18 cellular contexts compared by ENCODE assay signal in the genomic region with DNA sequence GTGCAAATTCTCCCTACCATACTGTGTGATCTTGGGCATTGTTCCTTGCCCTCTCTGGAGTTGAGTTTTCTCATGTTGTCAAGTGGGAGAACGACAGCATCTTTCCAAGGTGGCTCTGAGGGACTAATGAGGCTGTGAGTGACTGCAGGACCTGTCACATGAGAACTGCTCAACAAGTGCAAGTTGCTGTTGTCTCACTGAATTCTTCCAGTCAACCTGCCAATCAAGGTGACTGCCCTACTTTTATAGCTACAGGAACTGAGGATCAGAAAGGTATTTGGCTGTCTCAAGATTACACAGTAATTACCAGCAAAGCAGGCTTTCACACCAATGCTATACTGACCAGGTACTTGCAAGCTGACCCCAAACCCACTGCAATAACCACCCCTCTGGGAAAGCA.
"Had no signal": no experiment of that assay in that cellular context is flagged by ENCODE, and none has a peak within 500 bp of the region (broad histone marks: within the 10 kb centered on the region; RNA-seq: fewer than 3 reads in every experiment).

No MANE protein-coding gene starts in this region.

- H3K9me3 ChIP-seq: SK-N-SH had no signal

- H3K4me2 ChIP-seq: KMS-11, SK-N-SH had no signal

- H3K9ac ChIP-seq: KMS-11, SK-N-SH had no signal

- H3K27ac ChIP-seq: KMS-11, RWPE1 had no signal

- DNase-seq: Kasumi-1, MM.1S, NCI-H1092 treated with DMSO at 0.1 percent for 48 hours, NCI-H1436, NCI-H1694, NCI-H187 treated with DMSO at 0.1 percent for 48 hours, NCI-H2029 treated with DMSO at 0.1 percent for 48 hours, NCI-H2171, NCI-H226, NCI-H446, NCI-H510A, NCI-H524 treated with DMSO at 0.1 percent for 48 hours, NCI-H69, NCI-H774, SHP77, SK-N-SH had no signal
